Comparison of ENCODE assay signal across 18 cellular contexts in the genomic region with DNA sequence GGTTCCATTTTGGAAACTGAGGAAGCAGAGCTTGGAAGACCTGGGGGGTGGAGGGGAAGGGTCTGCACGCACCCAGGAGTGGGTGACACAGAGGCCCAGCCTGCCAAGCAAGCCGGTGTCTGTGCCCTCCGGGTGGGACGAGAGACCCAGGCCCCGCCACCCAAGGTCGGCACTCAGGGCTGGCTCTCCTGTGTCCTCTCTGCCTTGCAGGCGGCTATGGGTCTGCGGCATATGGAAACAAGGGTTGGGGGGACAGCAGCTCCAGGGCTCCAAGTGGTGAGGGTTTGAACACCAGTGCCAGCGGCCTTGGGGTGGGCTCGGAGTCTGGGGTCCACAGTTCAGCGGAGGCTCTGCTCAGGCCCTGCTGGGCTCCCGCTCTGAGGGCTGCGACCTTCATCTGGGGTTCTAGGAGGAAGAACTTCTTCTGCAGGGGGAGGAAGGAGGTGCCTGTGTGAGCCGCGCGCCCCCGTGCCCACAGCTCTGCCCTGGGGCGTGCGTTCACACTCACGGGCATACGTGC. TPM values are rescaled to one million over a fixed set of nuclear protein-coding genes. Genes with fewer than 3 reads are reported as not detected.
DNase-seq lines count a peak whose midpoint lies in the region; ATAC-seq and TF ChIP-seq lines count a peak whose summit lies in the region.
"Had no signal": no experiment of that assay in that cellular context is flagged by ENCODE, and none has a peak within 500 bp of the region (broad histone marks: within the 10 kb centered on the region; RNA-seq: fewer than 3 reads in every experiment).

No MANE protein-coding gene starts in this region.

- H3K4me1 ChIP-seq in Panc1 (ENCODE audit: control insufficient read depth, insufficient read depth, low read length), result peaks cover 21% of the 10 kb centered on the region
- H3K4me1 ChIP-seq in upper lobe of right lung, result peaks cover 8% of the 10 kb centered on the region
- peaks cover 2% of the 10 kb centered on the region for H3K4me1 ChIP-seq in ovary (ENCODE audit: insufficient read depth)
- H3K4me1 ChIP-seq: SJCRH30 had no signal

- H3K27ac Mint-ChIP-seq in activated naive CD4-positive, alpha-beta T cell treated with anti-CD3 and anti-CD28 coated beads, Interleukin-2, amount 50 U/mL, for 24 hours, result peak overlapping the region; percentile 90
- H3K27ac Mint-ChIP-seq in activated naive CD8-positive, alpha-beta T cell treated with anti-CD3 and anti-CD28 coated beads for 36 hours, result peak overlapping the region; percentile 96
- H3K27ac Mint-ChIP-seq: endodermal cell had no signal

- no peak for TF ChIP-seq POLR2A in ovary (IDR thresholded peaks at IDR 0.05)

- POLR2A ChIA-PET in Panc1 (lab: Charles Lee), result no interaction called here

- CTCF ChIA-PET in Panc1 (lab: Charles Lee), result interaction anchor here (0.6 to 1.0 kb wide), 2 partner anchors 8 to 22 kb away, joined by 3 read pairs; no protein-coding TSS in a partner anchor

- intact Hi-C loops in Panc1 (cut with micrococcal nuclease; ENCODE audit: unreplicated experiment), result loop anchor here (5.0 kb wide), 1 partner anchor 80 kb away; no protein-coding TSS in a partner anchor
- intact Hi-C loops in upper lobe of right lung (cut with DNase I), result loop anchor here (5.0 kb wide), 1 partner anchor 85 kb away; no protein-coding TSS in a partner anchor
- intact Hi-C loops in ovary (cut with DNase I), result loop anchor here (2.0 to 10.0 kb wide), 7 partner anchors 77 to 297 kb away; partner anchors contain the start of genes CENPX (in 1 of the 4) and LRRC45 (in 1 of the 4)

- no peaks in the 10 kb centered on the region for H3K27me3 ChIP-seq in Panc1 (ENCODE audit: control insufficient read depth, insufficient read depth, low read length)
- no peaks in the 10 kb centered on the region for H3K27me3 ChIP-seq in upper lobe of right lung
- no peaks in the 10 kb centered on the region for H3K27me3 ChIP-seq in ovary
- H3K27me3 ChIP-seq in WERI-Rb-1 (ENCODE audit: insufficient read depth, low read depth, severe bottlenecking), result peaks cover 3% of the 10 kb centered on the region
- H3K27me3 ChIP-seq: hepatocyte, right atrium auricular region had no signal

- TF ChIP-seq CTCF in Panc1 (IDR thresholded peaks at IDR 0.05) (no peak), upper lobe of right lung (IDR thresholded peaks at IDR 0.05) (no peak), ovary (IDR thresholded peaks at IDR 0.05) (no peak), WERI-Rb-1 (IDR thresholded peaks at IDR 0.05; ENCODE audit: low read depth, low read length) (no peak)

- in situ Hi-C loops in Panc1 (cut with HindIII; ENCODE audit: low pct_unique_long_range_greater_than_20kb, low sequenced_read_pairs), result no loop called here

- peak overlapping the region; percentile 88 for H3K4me3 Mint-ChIP-seq in activated naive CD4-positive, alpha-beta T cell treated with anti-CD3 and anti-CD28 coated beads, Interleukin-2, amount 50 U/mL, for 24 hours
- H3K4me3 Mint-ChIP-seq in activated naive CD8-positive, alpha-beta T cell treated with anti-CD3 and anti-CD28 coated beads for 36 hours, result peak overlapping the region; percentile 84
- H3K4me3 Mint-ChIP-seq: endodermal cell, neural crest cell had no signal

- H3K4me3 ChIP-seq in Panc1 (ENCODE audit: low read depth in 2 of 2, low read length in 2 of 2) (no peak overlapping the region), upper lobe of right lung (no peak overlapping the region), ovary (no peak overlapping the region), WERI-Rb-1 (ENCODE audit: low read depth, low read length) (no peak overlapping the region)
- H3K4me3 ChIP-seq: ascending aorta, hepatocyte, right atrium auricular region, SJCRH30 had no signal

- WGBS in ovary, 3 donors, result 71 to 80% (median 77%) methylated on average over 17 to 21 of the region's 21 CpGs

- peaks cover 22% of the 10 kb centered on the region for H3K4me1 Mint-ChIP-seq in activated naive CD4-positive, alpha-beta T cell treated with anti-CD3 and anti-CD28 coated beads, Interleukin-2, amount 50 U/mL, for 24 hours
- peaks cover 28% of the 10 kb centered on the region for H3K4me1 Mint-ChIP-seq in activated naive CD8-positive, alpha-beta T cell treated with anti-CD3 and anti-CD28 coated beads for 36 hours
- H3K4me1 Mint-ChIP-seq: endodermal cell, neural crest cell had no signal

- H3K27me3 Mint-ChIP-seq in activated naive CD4-positive, alpha-beta T cell treated with anti-CD3 and anti-CD28 coated beads, Interleukin-2, amount 50 U/mL, for 24 hours, result no peaks in the 10 kb centered on the region
- no peaks in the 10 kb centered on the region for H3K27me3 Mint-ChIP-seq in activated naive CD8-positive, alpha-beta T cell treated with anti-CD3 and anti-CD28 coated beads for 36 hours

- H3K9me3 ChIP-seq in Panc1 (ENCODE audit: control insufficient read depth, insufficient read depth, low read depth, low read length) (no peaks in the 10 kb centered on the region), upper lobe of right lung (no peaks in the 10 kb centered on the region), ovary (no peaks in the 10 kb centered on the region), WERI-Rb-1 (ENCODE audit: severe bottlenecking) (peaks cover 7% of the 10 kb centered on the region)
- H3K9me3 ChIP-seq: ascending aorta, right atrium auricular region, SJCRH30 had no signal

- H3K27ac ChIP-seq in Panc1 (ENCODE audit: low read length) (no peak overlapping the region), upper lobe of right lung (no peak overlapping the region), ovary (no peak overlapping the region), WERI-Rb-1 (no peak overlapping the region)
- H3K27ac ChIP-seq: ascending aorta, hepatocyte, right atrium auricular region, SJCRH30 had no signal

- H3K36me3 ChIP-seq in Panc1 (ENCODE audit: control insufficient read depth, insufficient read depth, low read length), result no peaks in the 10 kb centered on the region
- no peaks in the 10 kb centered on the region for H3K36me3 ChIP-seq in upper lobe of right lung
- no peaks in the 10 kb centered on the region for H3K36me3 ChIP-seq in ovary
- H3K36me3 ChIP-seq in WERI-Rb-1, result no peaks in the 10 kb centered on the region
- H3K36me3 ChIP-seq: ascending aorta, right atrium auricular region, SJCRH30 had no signal

- ATAC-seq in Panc1 (peak; percentile 59), upper lobe of right lung (no peak)

- DNase-seq in activated naive CD4-positive, alpha-beta T cell (lab: John Stamatoyannopoulos, UW), result no peak
- DNase-seq in Panc1 (ENCODE audit: low read depth, low spot score) (no peak), upper lobe of right lung (peak; percentile 61), ovary (no peak), WERI-Rb-1 (no peak)
- no peak for DNase-seq in activated naive CD8-positive, alpha-beta T cell treated with anti-CD3 and anti-CD28 coated beads for 36 hours
- DNase-seq: kidney glomerular epithelial cell, NCI-H2029, NCI-H510A, SJCRH30 had no signal

- BruUV-seq in Panc1 (replicated peaks; lab: Mats Ljungman, UMichigan), result no TSS peak

- H3K36me3 Mint-ChIP-seq in activated naive CD4-positive, alpha-beta T cell treated with anti-CD3 and anti-CD28 coated beads, Interleukin-2, amount 50 U/mL, for 24 hours, result no peaks in the 10 kb centered on the region
- H3K36me3 Mint-ChIP-seq in activated naive CD8-positive, alpha-beta T cell treated with anti-CD3 and anti-CD28 coated beads for 36 hours, result peaks cover 2% of the 10 kb centered on the region

- no peaks in the 10 kb centered on the region for H3K9me3 Mint-ChIP-seq in activated naive CD4-positive, alpha-beta T cell treated with anti-CD3 and anti-CD28 coated beads, Interleukin-2, amount 50 U/mL, for 24 hours
- H3K9me3 Mint-ChIP-seq in activated naive CD8-positive, alpha-beta T cell treated with anti-CD3 and anti-CD28 coated beads for 36 hours, result no peaks in the 10 kb centered on the region
- H3K9me3 Mint-ChIP-seq: endodermal cell, neural crest cell had no signal

- no peak for TF ChIP-seq EP300 in ovary (IDR thresholded peaks at IDR 0.05)

RNA-seq across cellular contexts. Expression of gene CD7, which starts 4.6 kb away (rescaled TPM):
- 0.77 TPM for total RNA-seq in Panc1 (2021; ENCODE audit: unreplicated experiment)
- polyA plus RNA-seq in Panc1 (2012; ENCODE audit: insufficient read length), result 0.27 TPM
- total RNA-seq in activated naive CD8-positive, alpha-beta T cell treated with anti-CD3 and anti-CD28 coated beads for 36 hours, result 100 to 1,000 TPM; 291 to 293 TPM
- total RNA-seq in upper lobe of right lung, result 7.2 TPM
- 1 to 10 TPM in 4 of 7 donors, under 1 TPM in 1, not detected in 2; 0.58 to 1.3 (median 1.1) TPM for total RNA-seq in ovary
- polyA plus RNA-seq in ovary, result under 1 TPM in 1 of 2 donors, not detected in 1; 0.48 TPM
- total RNA-seq: chondrocyte, neural crest cell had no signal

RNA-seq across cellular contexts. Expression of gene SECTM1, which starts 11.6 kb away (rescaled TPM):
- total RNA-seq in Panc1 (2021; ENCODE audit: unreplicated experiment), result 5.4 TPM
- polyA plus RNA-seq in Panc1 (2012; ENCODE audit: insufficient read length), result 7.3 TPM
- total RNA-seq in activated naive CD8-positive, alpha-beta T cell treated with anti-CD3 and anti-CD28 coated beads for 36 hours, result under 1 TPM; 0.72 to 0.74 TPM
- 26.4 TPM for total RNA-seq in upper lobe of right lung
- 10 to 100 TPM in 1 of 7 donors, 1 to 10 TPM in 6; 3.9 to 20.8 (median 9.1) TPM for total RNA-seq in ovary
- 1 to 10 TPM; 2.1 to 7.9 TPM for polyA plus RNA-seq in ovary
- total RNA-seq: endodermal cell, neural crest cell had no signal

RNA-seq across cellular contexts. Expression of gene TEX19, which starts 37.0 kb away (rescaled TPM):
- total RNA-seq in Panc1 (2021; ENCODE audit: unreplicated experiment), result 0.21 TPM
- not detected for polyA plus RNA-seq in Panc1 (2012; ENCODE audit: insufficient read length)
- under 1 TPM; 0.10 to 0.23 TPM for total RNA-seq in activated naive CD8-positive, alpha-beta T cell treated with anti-CD3 and anti-CD28 coated beads for 36 hours
- total RNA-seq in upper lobe of right lung, result not detected
- total RNA-seq in ovary, result not detected
- not detected for polyA plus RNA-seq in ovary
- total RNA-seq: ascending aorta, chondrocyte, hepatocyte, mesenteric fat pad, right atrium auricular region had no signal
- polyA plus RNA-seq: hepatocyte had no signal

RNA-seq across cellular contexts. Expression of gene CSNK1D, which starts 48.5 kb away (rescaled TPM):
- 234 TPM for total RNA-seq in Panc1 (2021; ENCODE audit: unreplicated experiment)
- polyA plus RNA-seq in Panc1 (2012; ENCODE audit: insufficient read length), result 316 TPM
- total RNA-seq in activated naive CD8-positive, alpha-beta T cell treated with anti-CD3 and anti-CD28 coated beads for 36 hours, result 100 to 1,000 TPM; 110 to 115 TPM
- total RNA-seq in upper lobe of right lung, result 150 TPM
- 100 to 1,000 TPM in 5 of 7 donors, 10 to 100 TPM in 2; 46.0 to 160 (median 121) TPM for total RNA-seq in ovary
- 100 to 1,000 TPM in 1 of 2 donors, 10 to 100 TPM in 1; 81.2 to 134 TPM for polyA plus RNA-seq in ovary

RNA-seq across cellular contexts. Expression of gene UTS2R, which starts 49.6 kb away (rescaled TPM):
- 0.39 TPM for total RNA-seq in Panc1 (2021; ENCODE audit: unreplicated experiment)
- 0.16 TPM for polyA plus RNA-seq in Panc1 (2012; ENCODE audit: insufficient read length)
- total RNA-seq in activated naive CD8-positive, alpha-beta T cell treated with anti-CD3 and anti-CD28 coated beads for 36 hours, result not detected
- total RNA-seq in upper lobe of right lung, result not detected
- total RNA-seq in ovary, result not detected
- polyA plus RNA-seq in ovary, result not detected
- total RNA-seq: ascending aorta, chondrocyte, mesenteric fat pad, neural crest cell had no signal
- polyA plus RNA-seq: hepatocyte had no signal

Comparison
In these comparisons a context has a peak if more than half of its experiments do, and no peak if none do; other contexts are left out.
1. RNA of gene CD7, which starts 4.6 kb away (total RNA-seq): 291 to 293 TPM in activated naive CD8-positive, alpha-beta T cell treated with anti-CD3 and anti-CD28 coated beads for 36 hours; 7.2 TPM in upper lobe of right lung (single experiment), 0.58 to 1.3 TPM in ovary and 0.77 TPM in Panc1 (single experiment); every median in the first group is over 10 times any median in the second.